31 cellular contexts compared by ENCODE assay signal in the genomic region with DNA sequence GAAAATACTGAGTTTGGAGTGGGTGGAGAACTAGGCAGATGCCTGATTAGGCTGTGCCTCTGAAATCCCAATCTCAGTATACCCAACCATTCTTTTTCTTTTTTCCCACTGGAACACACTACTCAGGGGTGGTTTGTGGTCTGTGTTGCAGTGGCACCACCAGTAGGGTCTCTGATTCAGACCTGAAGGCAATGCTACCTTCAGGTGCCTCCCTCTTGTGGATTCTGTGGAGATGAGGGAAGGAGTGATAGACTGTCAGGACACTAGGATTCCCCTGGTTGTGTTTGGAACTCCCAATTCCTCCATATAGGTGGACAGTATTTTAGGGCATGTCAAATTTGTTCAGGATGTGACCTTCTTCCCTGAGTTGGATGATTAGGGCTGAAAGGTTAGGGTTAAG.
"Had no signal": no experiment of that assay in that cellular context is flagged by ENCODE, and none has a peak within 500 bp of the region (broad histone marks: within the 10 kb centered on the region; RNA-seq: fewer than 3 reads in every experiment).

No MANE protein-coding gene starts in this region.

- H3K4me2 ChIP-seq: neural progenitor cell, smooth muscle cell had no signal

- H3K36me3 ChIP-seq: neural progenitor cell, ovary, spleen, suprapubic skin, tibial artery, transverse colon, upper lobe of right lung, uterus had no signal

- H3K4me1 Mint-ChIP-seq: natural killer cell; nephron; neural progenitor cell; stimulated activated memory B cell treated with anti-CD40 and anti-IgM and Interleukin-4, amounts not matched to agents 10 μg/mL and 1 μg/mL and 100 μg/mL, for 72 hours; stimulated activated naive CD8-positive, alpha-beta T cell treated with anti-CD3 and anti-CD28 coated beads, Interleukin-15, amount 100 ng/mL, for 72 hours had no signal

- H2AFZ ChIP-seq: neural progenitor cell, parathyroid adenoma had no signal

- H3K79me2 ChIP-seq: parathyroid adenoma had no signal

- H3K27ac Mint-ChIP-seq: natural killer cell; nephron; neural progenitor cell; progenitor cell of endocrine pancreas; stimulated activated memory B cell treated with anti-CD40 and anti-IgM and Interleukin-4, amounts not matched to agents 10 μg/mL and 1 μg/mL and 100 μg/mL, for 72 hours; stimulated activated naive CD8-positive, alpha-beta T cell treated with anti-CD3 and anti-CD28 coated beads, Interleukin-15, amount 100 ng/mL, for 72 hours; type B pancreatic cell had no signal

- ATAC-seq: natural killer cell; psoas muscle; right cardiac atrium; sciatic nerve; stimulated activated naive CD8-positive, alpha-beta T cell treated with anti-CD3 and anti-CD28 coated beads, Interleukin-15, amount 100 ng/mL, for 72 hours; stimulated activated naive CD8-positive, alpha-beta T cell treated with anti-CD3 and anti-CD28 coated beads, Interleukin-15, Interleukin-2, amounts not matched to agents 100 U/mL and 50 U/mL, for 24 hours; upper lobe of right lung had no signal

- DNase-seq: natural killer cell; occipital lobe; ovary; posterior cingulate gyrus; psoas muscle; right cardiac atrium; spleen; stimulated activated CD4-positive, alpha-beta T cell treated with anti-CD3 and anti-CD28 coated beads, Interleukin-12 subunit alpha, Interleukin-12 subunit beta, amount 100 ng/mL, for 4 hours; stimulated activated CD4-positive, alpha-beta T cell treated with anti-CD3 and anti-CD28 coated beads, Interleukin-1b, Interleukin-23, amount 100 ng/mL, for 48 hours; stimulated activated CD4-positive, alpha-beta T cell treated with anti-CD3 and anti-CD28 coated beads, Interleukin-4, amount 100 ng/mL, for 1 hour; stimulated activated CD4-positive, alpha-beta T cell treated with anti-CD3 and anti-CD28 coated beads, Interleukin-4, amount 100 ng/mL, for 4 hours; stimulated activated CD8-positive, alpha-beta memory T cell treated with anti-CD3 and anti-CD28 coated beads, Interleukin-4, amount 100 ng/mL, for 48 hours; stimulated activated naive CD4-positive, alpha-beta T cell; stimulated activated naive CD8-positive, alpha-beta T cell treated with anti-CD3 and anti-CD28 coated beads, Interleukin-15, amount 100 ng/mL, for 72 hours; stimulated activated naive CD8-positive, alpha-beta T cell treated with anti-CD3 and anti-CD28 coated beads, Interleukin-15, Interleukin-2, amounts not matched to agents 100 U/mL and 50 U/mL, for 24 hours; substantia nigra; testis; tibial artery; transverse colon; upper lobe of right lung; uterus had no signal

- H3K27me3 ChIP-seq: neural progenitor cell, ovary, spleen, suprapubic skin, testis, tibial artery, transverse colon, upper lobe of right lung, uterus had no signal

- H3K9me3 Mint-ChIP-seq: natural killer cell; stimulated activated memory B cell treated with anti-CD40 and anti-IgM and Interleukin-4, amounts not matched to agents 10 μg/mL and 1 μg/mL and 100 μg/mL, for 72 hours; stimulated activated naive CD8-positive, alpha-beta T cell treated with anti-CD3 and anti-CD28 coated beads, Interleukin-15, amount 100 ng/mL, for 72 hours; type B pancreatic cell had no signal

- H3K4me1 ChIP-seq: neural progenitor cell, parathyroid adenoma, psoas muscle, spleen, suprapubic skin, testis, tibial artery, transverse colon, upper lobe of right lung, uterus had no signal

- H3K4me3 ChIP-seq: neural progenitor cell, ovary, psoas muscle, skin epidermis, smooth muscle cell, spleen, suprapubic skin, testis, tibial artery, transverse colon, upper lobe of right lung, uterus had no signal

- H3K9ac ChIP-seq: neural progenitor cell, parathyroid adenoma had no signal

- H3K27me3 Mint-ChIP-seq: progenitor cell of endocrine pancreas; stimulated activated memory B cell treated with anti-CD40 and anti-IgM and Interleukin-4, amounts not matched to agents 10 μg/mL and 1 μg/mL and 100 μg/mL, for 72 hours; type B pancreatic cell had no signal

- H3K36me3 Mint-ChIP-seq: natural killer cell; neural progenitor cell; stimulated activated memory B cell treated with anti-CD40 and anti-IgM and Interleukin-4, amounts not matched to agents 10 μg/mL and 1 μg/mL and 100 μg/mL, for 72 hours; type B pancreatic cell had no signal

- H3K4me3 Mint-ChIP-seq: natural killer cell; nephron; neural progenitor cell; stimulated activated memory B cell treated with anti-CD40 and anti-IgM and Interleukin-4, amounts not matched to agents 10 μg/mL and 1 μg/mL and 100 μg/mL, for 72 hours; stimulated activated naive CD8-positive, alpha-beta T cell treated with anti-CD3 and anti-CD28 coated beads, Interleukin-15, amount 100 ng/mL, for 72 hours; type B pancreatic cell had no signal

- H3K27ac ChIP-seq: neural progenitor cell, ovary, parathyroid adenoma, psoas muscle, skin epidermis, spleen, suprapubic skin, testis, tibial artery, transverse colon, upper lobe of right lung, uterus had no signal

- H3K9me3 ChIP-seq: ovary, psoas muscle, spleen, suprapubic skin, testis, tibial artery, transverse colon, upper lobe of right lung, uterus had no signal
